1 cellular context compared by ENCODE assay signal in the genomic region with DNA sequence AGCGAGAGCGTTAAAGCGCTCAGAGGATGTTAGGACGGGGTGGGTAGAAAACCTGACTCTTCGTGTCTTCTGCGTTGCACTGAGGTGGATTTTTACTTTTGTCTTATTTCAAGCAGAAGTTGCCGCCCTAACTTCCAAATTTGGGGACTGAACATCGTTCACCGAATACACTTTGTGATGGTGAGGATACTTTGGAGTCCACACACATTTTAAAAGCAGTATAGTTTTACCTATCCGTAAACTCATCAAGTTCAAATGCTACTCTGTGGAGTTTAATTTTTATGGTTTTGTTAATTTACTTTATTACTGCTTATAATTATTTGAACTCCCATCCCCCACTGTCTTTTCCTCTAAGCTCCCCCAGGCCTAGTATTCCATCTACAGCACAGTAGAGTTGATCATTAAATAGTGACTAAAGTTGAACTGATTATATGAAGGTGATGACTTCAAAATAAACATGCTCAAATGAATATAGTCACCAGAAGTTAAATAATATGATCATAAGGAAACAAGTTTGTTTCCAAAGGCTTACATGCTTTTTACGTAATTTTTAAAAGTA.
TF ChIP-seq lines count a peak whose summit lies in the region.

No MANE protein-coding gene starts in this region.

TF ChIP-seq in H1, 55 proteins besides CTCF, POLR2A, EP300 and RAD21:
- TF ChIP-seq, protein P1, sequence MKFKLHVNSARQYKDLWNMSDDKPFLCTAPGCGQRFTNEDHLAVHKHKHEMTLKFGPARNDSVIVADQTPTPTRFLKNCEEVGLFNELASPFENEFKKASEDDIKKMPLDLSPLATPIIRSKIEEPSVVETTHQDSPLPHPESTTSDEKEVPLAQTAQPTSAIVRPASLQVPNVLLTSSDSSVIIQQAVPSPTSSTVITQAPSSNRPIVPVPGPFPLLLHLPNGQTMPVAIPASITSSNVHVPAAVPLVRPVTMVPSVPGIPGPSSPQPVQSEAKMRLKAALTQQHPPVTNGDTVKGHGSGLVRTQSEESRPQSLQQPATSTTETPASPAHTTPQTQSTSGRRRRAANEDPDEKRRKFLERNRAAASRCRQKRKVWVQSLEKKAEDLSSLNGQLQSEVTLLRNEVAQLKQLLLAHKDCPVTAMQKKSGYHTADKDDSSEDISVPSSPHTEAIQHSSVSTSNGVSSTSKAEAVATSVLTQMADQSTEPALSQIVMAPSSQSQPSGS (IDR thresholded peaks at IDR 0.05; ENCODE audit: low read length), result no peak
- TF ChIP-seq JUND (IDR thresholded peaks at IDR 0.05; ENCODE audit: low read length) (no peak), SIN3A (conservative IDR thresholded peaks at IDR 0.05 in 1 of 2, IDR thresholded peaks at IDR 0.05 in 1 of 2; ENCODE audit: low read depth in 1 of 2, low read length in 2 of 2) (no peak), RFX5 (IDR thresholded peaks at IDR 0.05; ENCODE audit: borderline replicate concordance, low read depth, low read length) (no peak), MAFK (IDR thresholded peaks at IDR 0.05; ENCODE audit: low read depth, low read length) (no peak), YY1 (IDR thresholded peaks at IDR 0.05; ENCODE audit: low read depth, low read length) (no peak), JUN (IDR thresholded peaks at IDR 0.05; ENCODE audit: low read depth, low read length) (no peak), FOSL1 (IDR thresholded peaks at IDR 0.05; ENCODE audit: insufficient read depth, low read depth, low read length) (no peak), GABPA (IDR thresholded peaks at IDR 0.05; ENCODE audit: borderline replicate concordance, insufficient read depth, low read length) (no peak), ASH2L (IDR thresholded peaks at IDR 0.05; ENCODE audit: low read length) (peak; percentile 8), HDAC2 (IDR thresholded peaks at IDR 0.05; ENCODE audit: borderline replicate concordance in 1 of 2, low read depth in 2 of 2, low read length in 2 of 2) (peak in 1 of 2 experiments; percentile 83; a peak in 1 of 4 replicates), RNF2 (IDR thresholded peaks at IDR 0.05; ENCODE audit: borderline replicate concordance, low read depth, low read length, missing control alignments, poor library complexity, severe bottlenecking) (no peak), SP2 (IDR thresholded peaks at IDR 0.05; ENCODE audit: low read length) (no peak)
